In the genomic region with DNA sequence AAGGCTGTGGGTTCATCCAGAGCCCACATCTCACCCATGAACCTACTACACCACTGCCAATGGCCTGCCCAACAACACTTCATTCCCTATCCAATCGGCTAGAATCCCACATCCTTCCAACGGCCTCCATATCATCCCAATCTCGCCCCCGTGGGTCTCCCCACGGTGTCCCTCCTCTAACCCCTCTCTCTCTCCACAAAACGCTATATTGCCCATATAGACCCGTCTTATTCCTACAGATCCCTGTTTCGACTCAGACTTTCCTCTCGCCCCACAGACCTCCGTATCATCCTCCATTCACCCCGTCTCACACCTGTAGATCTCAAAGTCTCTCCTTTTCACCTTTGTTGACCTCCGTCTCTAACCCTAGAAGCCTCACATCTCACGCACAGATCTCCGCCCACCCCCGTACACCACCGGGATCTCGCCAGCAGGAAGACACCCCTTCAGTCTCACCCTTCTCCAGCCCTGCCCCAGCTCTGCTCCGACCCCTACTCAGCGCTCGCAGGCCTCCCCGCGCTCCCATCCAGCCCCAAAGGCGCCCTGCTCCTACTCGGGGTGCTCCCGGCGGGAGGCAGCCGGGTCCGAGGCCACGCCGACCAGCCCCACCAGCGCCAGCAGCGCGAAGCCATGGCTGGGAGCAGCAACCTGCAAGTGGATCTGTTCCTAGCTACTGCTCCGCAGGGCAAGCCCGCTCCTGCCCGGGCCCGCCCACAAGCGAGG, we compare ENCODE assay signal across 1 cellular context.
A peak's percentile ranks its signal among the peaks of the same experiment; 100 is the strongest.
TF ChIP-seq lines count a peak whose summit lies in the region.

A gene with protein sequence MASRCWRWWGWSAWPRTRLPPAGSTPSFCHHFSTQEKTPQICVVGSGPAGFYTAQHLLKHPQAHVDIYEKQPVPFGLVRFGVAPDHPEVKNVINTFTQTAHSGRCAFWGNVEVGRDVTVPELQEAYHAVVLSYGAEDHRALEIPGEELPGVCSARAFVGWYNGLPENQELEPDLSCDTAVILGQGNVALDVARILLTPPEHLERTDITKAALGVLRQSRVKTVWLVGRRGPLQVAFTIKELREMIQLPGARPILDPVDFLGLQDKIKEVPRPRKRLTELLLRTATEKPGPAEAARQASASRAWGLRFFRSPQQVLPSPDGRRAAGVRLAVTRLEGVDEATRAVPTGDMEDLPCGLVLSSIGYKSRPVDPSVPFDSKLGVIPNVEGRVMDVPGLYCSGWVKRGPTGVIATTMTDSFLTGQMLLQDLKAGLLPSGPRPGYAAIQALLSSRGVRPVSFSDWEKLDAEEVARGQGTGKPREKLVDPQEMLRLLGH (minus strand): TSS at position 682 of the 723 bp plus-strand sequence. CDS start 50 bp downstream, at position 632.

TF ChIP-seq in HepG2, 621 proteins besides CTCF, POLR2A, EP300 and RAD21 (continued from another document and continues in another):
- TF ChIP-seq ZNF609 (CRISPR knock-in tag; IDR thresholded peaks at IDR 0.05; ENCODE audit: borderline replicate concordance) (peak; percentile 44; the same call in 1 of the 2 replicates), KLF11 (CRISPR knock-in tag; IDR thresholded peaks at IDR 0.05) (no peak; the same call in 1 of the 2 replicates), ATAD3A (CRISPR knock-in tag; IDR thresholded peaks at IDR 0.05) (no peak), HNF4A (CRISPR knock-in tag; IDR thresholded peaks at IDR 0.05) (no peak; the same call in 1 of the 2 replicates), MEF2D (CRISPR knock-in tag; IDR thresholded peaks at IDR 0.05) (no peak), ZNF136 (CRISPR knock-in tag; IDR thresholded peaks at IDR 0.05; ENCODE audit: low read depth) (no peak), YEATS4 (CRISPR knock-in tag; IDR thresholded peaks at IDR 0.05; ENCODE audit: borderline replicate concordance) (peak; percentile 67; the same call in 1 of the 2 replicates), ZNF614 (CRISPR knock-in tag; IDR thresholded peaks at IDR 0.05; ENCODE audit: borderline replicate concordance) (no peak; the same call in 1 of the 2 replicates), ZNF33A (CRISPR knock-in tag; IDR thresholded peaks at IDR 0.05; ENCODE audit: borderline replicate concordance) (peak; percentile 55; the same call in 1 of the 2 replicates), ZNF317 (CRISPR knock-in tag; IDR thresholded peaks at IDR 0.05) (peak; percentile 50), ZNF660 (CRISPR knock-in tag; IDR thresholded peaks at IDR 0.05; ENCODE audit: borderline replicate concordance, low read depth) (no peak), WIZ (CRISPR knock-in tag; IDR thresholded peaks at IDR 0.05) (peak; percentile 57; the same call in 1 of the 2 replicates), ZBTB38 (CRISPR knock-in tag; IDR thresholded peaks at IDR 0.05) (peak; percentile 77; the same call in 1 of the 2 replicates), CBFB (CRISPR knock-in tag; IDR thresholded peaks at IDR 0.05) (0 out of 2 replicates have a peak, but pooled peaks have one; percentile 50), ZBTB39 (CRISPR knock-in tag; IDR thresholded peaks at IDR 0.05) (no peak), NFRKB (IDR thresholded peaks at IDR 0.05) (no peak), ZBTB42 (CRISPR knock-in tag; IDR thresholded peaks at IDR 0.05) (no peak; the same call in 1 of the 2 replicates), AKAP8 (CRISPR knock-in tag; IDR thresholded peaks at IDR 0.05) (peak; percentile 21; the same call in 1 of the 2 replicates), ZNF605 (CRISPR knock-in tag; IDR thresholded peaks at IDR 0.05) (no peak), ELF3 (CRISPR knock-in tag; IDR thresholded peaks at IDR 0.05) (peak; percentile 29), POGZ (CRISPR knock-in tag; IDR thresholded peaks at IDR 0.05) (no peak), ZFAT (CRISPR knock-in tag; conservative IDR thresholded peaks at IDR 0.05) (no peak), GABPA (IDR thresholded peaks at IDR 0.05; ENCODE audit: low read depth, low read length) (no peak), GABPA (CRISPR knock-in tag; IDR thresholded peaks at IDR 0.05; ENCODE audit: low read depth) (no peak), MZF1 (CRISPR knock-in tag; IDR thresholded peaks at IDR 0.05; ENCODE audit: borderline replicate concordance) (peak; percentile 76; the same call in 1 of the 2 replicates), ZNF552 (CRISPR knock-in tag; IDR thresholded peaks at IDR 0.05; ENCODE audit: borderline replicate concordance) (peak; percentile 60; the same call in 1 of the 2 replicates), ZNF451 (CRISPR knock-in tag; IDR thresholded peaks at IDR 0.05) (0 out of 2 replicates have a peak, but pooled peaks have one; percentile 24), SNRNP70 (IDR thresholded peaks at IDR 0.05; ENCODE audit: low read depth, low read length) (no peak), AFF4 (CRISPR knock-in tag; IDR thresholded peaks at IDR 0.05) (0 out of 2 replicates have a peak, but pooled peaks have one; percentile 83)
- TF ChIP-seq, protein P1, sequence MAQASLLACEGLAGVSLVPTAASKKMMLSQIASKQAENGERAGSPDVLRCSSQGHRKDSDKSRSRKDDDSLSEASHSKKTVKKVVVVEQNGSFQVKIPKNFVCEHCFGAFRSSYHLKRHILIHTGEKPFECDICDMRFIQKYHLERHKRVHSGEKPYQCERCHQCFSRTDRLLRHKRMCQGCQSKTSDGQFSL (CRISPR knock-in tag; IDR thresholded peaks at IDR 0.05), result 0 out of 2 replicates have a peak, but pooled peaks have one; percentile 46
- TF ChIP-seq, protein P2, sequence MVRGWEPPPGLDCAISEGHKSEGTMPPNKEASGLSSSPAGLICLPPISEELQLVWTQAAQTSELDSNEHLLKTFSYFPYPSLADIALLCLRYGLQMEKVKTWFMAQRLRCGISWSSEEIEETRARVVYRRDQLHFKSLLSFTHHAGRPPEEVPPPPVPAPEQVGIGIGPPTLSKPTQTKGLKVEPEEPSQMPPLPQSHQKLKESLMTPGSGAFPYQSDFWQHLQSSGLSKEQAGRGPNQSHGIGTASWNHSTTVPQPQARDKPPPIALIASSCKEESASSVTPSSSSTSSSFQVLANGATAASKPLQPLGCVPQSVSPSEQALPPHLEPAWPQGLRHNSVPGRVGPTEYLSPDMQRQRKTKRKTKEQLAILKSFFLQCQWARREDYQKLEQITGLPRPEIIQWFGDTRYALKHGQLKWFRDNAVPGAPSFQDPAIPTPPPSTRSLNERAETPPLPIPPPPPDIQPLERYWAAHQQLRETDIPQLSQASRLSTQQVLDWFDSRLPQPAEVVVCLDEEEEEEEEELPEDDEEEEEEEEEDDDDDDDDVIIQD (CRISPR knock-in tag; IDR thresholded peaks at IDR 0.05; ENCODE audit: low read depth), result no peak; the same call in 1 of the 2 replicates
- TF ChIP-seq, protein P3, sequence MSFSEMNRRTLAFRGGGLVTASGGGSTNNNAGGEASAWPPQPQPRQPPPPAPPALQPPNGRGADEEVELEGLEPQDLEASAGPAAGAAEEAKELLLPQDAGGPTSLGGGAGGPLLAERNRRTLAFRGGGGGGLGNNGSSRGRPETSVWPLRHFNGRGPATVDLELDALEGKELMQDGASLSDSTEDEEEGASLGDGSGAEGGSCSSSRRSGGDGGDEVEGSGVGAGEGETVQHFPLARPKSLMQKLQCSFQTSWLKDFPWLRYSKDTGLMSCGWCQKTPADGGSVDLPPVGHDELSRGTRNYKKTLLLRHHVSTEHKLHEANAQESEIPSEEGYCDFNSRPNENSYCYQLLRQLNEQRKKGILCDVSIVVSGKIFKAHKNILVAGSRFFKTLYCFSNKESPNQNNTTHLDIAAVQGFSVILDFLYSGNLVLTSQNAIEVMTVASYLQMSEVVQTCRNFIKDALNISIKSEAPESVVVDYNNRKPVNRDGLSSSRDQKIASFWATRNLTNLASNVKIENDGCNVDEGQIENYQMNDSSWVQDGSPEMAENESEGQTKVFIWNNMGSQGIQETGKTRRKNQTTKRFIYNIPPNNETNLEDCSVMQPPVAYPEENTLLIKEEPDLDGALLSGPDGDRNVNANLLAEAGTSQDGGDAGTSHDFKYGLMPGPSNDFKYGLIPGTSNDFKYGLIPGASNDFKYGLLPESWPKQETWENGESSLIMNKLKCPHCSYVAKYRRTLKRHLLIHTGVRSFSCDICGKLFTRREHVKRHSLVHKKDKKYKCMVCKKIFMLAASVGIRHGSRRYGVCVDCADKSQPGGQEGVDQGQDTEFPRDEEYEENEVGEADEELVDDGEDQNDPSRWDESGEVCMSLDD (CRISPR knock-in tag; IDR thresholded peaks at IDR 0.05; ENCODE audit: borderline replicate concordance), result peak; percentile 73; the same call in 1 of the 2 replicates
- TF ChIP-seq, protein P4, sequence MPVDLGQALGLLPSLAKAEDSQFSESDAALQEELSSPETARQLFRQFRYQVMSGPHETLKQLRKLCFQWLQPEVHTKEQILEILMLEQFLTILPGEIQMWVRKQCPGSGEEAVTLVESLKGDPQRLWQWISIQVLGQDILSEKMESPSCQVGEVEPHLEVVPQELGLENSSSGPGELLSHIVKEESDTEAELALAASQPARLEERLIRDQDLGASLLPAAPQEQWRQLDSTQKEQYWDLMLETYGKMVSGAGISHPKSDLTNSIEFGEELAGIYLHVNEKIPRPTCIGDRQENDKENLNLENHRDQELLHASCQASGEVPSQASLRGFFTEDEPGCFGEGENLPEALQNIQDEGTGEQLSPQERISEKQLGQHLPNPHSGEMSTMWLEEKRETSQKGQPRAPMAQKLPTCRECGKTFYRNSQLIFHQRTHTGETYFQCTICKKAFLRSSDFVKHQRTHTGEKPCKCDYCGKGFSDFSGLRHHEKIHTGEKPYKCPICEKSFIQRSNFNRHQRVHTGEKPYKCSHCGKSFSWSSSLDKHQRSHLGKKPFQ (CRISPR knock-in tag; IDR thresholded peaks at IDR 0.05; ENCODE audit: insufficient replicate concordance), result no peak
- TF ChIP-seq, protein P5, sequence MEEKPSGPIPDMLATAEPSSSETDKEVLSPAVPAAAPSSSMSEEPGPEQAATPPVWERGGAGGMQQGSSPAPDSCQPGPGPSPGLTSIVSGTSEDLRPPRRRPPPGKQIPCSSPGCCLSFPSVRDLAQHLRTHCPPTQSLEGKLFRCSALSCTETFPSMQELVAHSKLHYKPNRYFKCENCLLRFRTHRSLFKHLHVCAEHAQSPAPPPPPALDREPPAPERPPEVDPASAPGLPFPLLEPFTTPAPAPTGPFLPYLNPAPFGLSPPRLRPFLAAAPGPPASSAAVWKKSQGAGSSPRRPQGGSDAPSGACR (CRISPR knock-in tag; IDR thresholded peaks at IDR 0.05), result 0 out of 2 replicates have a peak, but pooled peaks have one; percentile 17
